In the genomic region with DNA sequence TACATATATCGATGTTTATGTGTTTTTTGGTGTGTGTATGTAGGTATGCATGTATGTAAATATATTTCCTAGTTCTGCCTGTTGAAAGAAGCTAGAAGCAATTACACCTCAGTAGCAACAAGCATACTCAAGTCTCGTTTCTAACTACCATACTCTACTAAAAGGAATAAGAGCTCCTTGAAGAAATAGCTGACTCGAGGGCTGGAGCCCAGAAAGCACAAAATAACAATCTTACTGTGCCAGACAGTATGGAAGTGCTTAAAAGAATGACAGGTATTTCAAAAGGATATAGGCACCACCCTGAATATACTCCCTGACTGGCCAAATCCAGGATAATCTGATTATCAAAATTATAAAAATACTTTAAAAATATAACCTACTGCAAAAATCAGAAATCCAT, we compare ENCODE assay signal across 10 cellular contexts.
"Had no signal": no experiment of that assay in that cellular context is flagged by ENCODE, and none has a peak within 500 bp of the region (broad histone marks: within the 10 kb centered on the region; RNA-seq: fewer than 3 reads in every experiment).

No MANE protein-coding gene starts in this region.

- H3K9me3 Mint-ChIP-seq: HFFc6, IgD-negative memory B cell had no signal

- H3K4me3 Mint-ChIP-seq: HFFc6, IgD-negative memory B cell had no signal

- DNase-seq: GM23248, GOT3, H7, HFFc6, KBM-7 had no signal

- ATAC-seq: HCT116, HepG2 had no signal

- H3K4me1 ChIP-seq: HAP-1 had no signal

- H3K27ac ChIP-seq: GM23248, KMS-11 had no signal

- H3K27ac Mint-ChIP-seq: IgD-negative memory B cell had no signal

- H3K4me3 ChIP-seq: GM23248, HAP-1 had no signal

- H3K9me3 ChIP-seq: HAP-1 had no signal
